In the genomic region with DNA sequence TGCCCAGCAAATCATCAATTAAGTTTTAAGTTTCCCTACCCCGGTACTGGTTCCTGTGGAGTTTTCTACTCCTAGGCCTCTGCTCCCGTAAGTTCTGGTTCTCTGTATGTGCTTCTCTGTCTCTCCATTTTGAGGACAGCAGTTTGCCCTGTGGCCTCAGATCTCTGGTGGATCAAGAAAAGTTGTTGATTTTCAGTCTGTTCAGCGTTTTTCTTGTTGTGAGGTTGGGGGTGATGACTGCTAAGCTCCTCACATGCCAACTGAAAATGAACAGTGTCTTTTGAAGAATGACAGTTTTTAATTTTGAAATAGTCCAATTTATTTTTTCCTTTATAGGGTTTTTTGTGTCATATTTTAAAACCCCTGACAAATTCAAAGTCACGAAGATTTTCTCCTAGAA, we compare ENCODE assay signal across 29 cellular contexts. TPM values are rescaled to one million over a fixed set of nuclear protein-coding genes. Genes with fewer than 3 reads are reported as not detected.
"Had no signal": no experiment of that assay in that cellular context is flagged by ENCODE, and none has a peak within 500 bp of the region (broad histone marks: within the 10 kb centered on the region; RNA-seq: fewer than 3 reads in every experiment).

No MANE protein-coding gene starts in this region.

- H3K27me3 Mint-ChIP-seq: dendritic cell treated with granulocyte-macrophage colony-stimulating factor and Interleukin-4, amounts not matched to agents 40 ng/mL and 50 ng/mL, for 4 days; memory B cell had no signal

- H2AFZ ChIP-seq: hepatocyte had no signal

- H3K9me3 ChIP-seq: breast epithelium, gastrocnemius medialis, pancreas, suprapubic skin, tibial artery, upper lobe of right lung had no signal

- H3K79me2 ChIP-seq: hepatocyte had no signal

- ATAC-seq: activated naive CD4-positive, alpha-beta T cell treated with anti-CD3 and anti-CD28 coated beads, Interleukin-2, amount 50 U/mL, for 72 hours; activated T-cell treated with anti-CD3 and anti-CD28 coated beads, Interleukin-2, amount 50 U/mL, for 72 hours; gastrocnemius medialis; left colon; natural killer cell; pancreas; psoas muscle; upper lobe of right lung had no signal

- H3K4me1 ChIP-seq: breast epithelium, gastrocnemius medialis, psoas muscle, suprapubic skin, upper lobe of right lung had no signal

- H3K36me3 ChIP-seq: breast epithelium, gastrocnemius medialis, pancreas, suprapubic skin, upper lobe of right lung had no signal

- H3K4me3 ChIP-seq: breast epithelium, gastrocnemius medialis, hepatocyte, pancreas, psoas muscle, smooth muscle cell, suprapubic skin, tibial artery, upper lobe of right lung had no signal

- H3K4me2 ChIP-seq: hepatocyte, smooth muscle cell had no signal

- H3K27me3 ChIP-seq: breast epithelium, gastrocnemius medialis, hepatocyte, pancreas, suprapubic skin, tibial artery, upper lobe of right lung had no signal

- H3K4me3 Mint-ChIP-seq: activated T-cell treated with anti-CD3 and anti-CD28 coated beads, Interleukin-2, amount 50 U/mL, for 72 hours; dendritic cell treated with granulocyte-macrophage colony-stimulating factor and Interleukin-4, amounts not matched to agents 40 ng/mL and 50 ng/mL, for 4 days; immature natural killer cell; memory B cell; natural killer cell; T-helper 2 cell treated with Interferon-gamma antibody and Interleukin-4, amounts not matched to agents 5 μg/mL and 100 μg/mL, for 36 hours had no signal

- H3K27ac ChIP-seq: breast epithelium, gastrocnemius medialis, hepatocyte, pancreas, psoas muscle, suprapubic skin, tibial artery, upper lobe of right lung had no signal

- H3K27ac Mint-ChIP-seq: activated naive CD4-positive, alpha-beta T cell treated with anti-CD3 and anti-CD28 coated beads, Interleukin-2, amount 50 U/mL, for 72 hours; activated T-cell treated with anti-CD3 and anti-CD28 coated beads, Interleukin-2, amount 50 U/mL, for 72 hours; dendritic cell treated with granulocyte-macrophage colony-stimulating factor and Interleukin-4, amounts not matched to agents 40 ng/mL and 50 ng/mL, for 4 days; memory B cell; natural killer cell; T-helper 2 cell treated with Interferon-gamma antibody and Interleukin-4, amounts not matched to agents 5 μg/mL and 100 μg/mL, for 36 hours had no signal

- DNase-seq: activated CD4-positive, alpha-beta T cell treated with anti-CD3 and anti-CD28 coated beads for 4 hours; activated CD4-positive, alpha-beta T cell treated with anti-CD3 and anti-CD28 coated beads, Interleukin-2, amount 50 U/mL, for 4 hours; activated CD4-positive, CD25-positive, alpha-beta regulatory T cell; activated naive CD4-positive, alpha-beta T cell; activated T-cell treated with anti-CD3 and anti-CD28 coated beads for 4 hours; activated T-cell treated with anti-CD3 and anti-CD28 coated beads, Interleukin-2, amount 50 U/mL, for 72 hours; central memory CD4-positive, alpha-beta T cell; effector CD4-positive, alpha-beta T cell; gastrocnemius medialis; immature natural killer cell; kidney; left colon; natural killer cell; nucleus accumbens; pancreas; psoas muscle; stimulated activated CD4-positive, alpha-beta T cell treated with anti-CD3 and anti-CD28 coated beads, Interleukin-1b, Interleukin-23, amount 100 ng/mL, for 48 hours; stimulated activated naive CD4-positive, alpha-beta T cell; T-helper 1 cell; tibial artery; upper lobe of right lung had no signal

- FAIRE-seq: kidney, pancreas had no signal

- H3K4me1 Mint-ChIP-seq: immature natural killer cell, natural killer cell had no signal

RNA-seq across cellular contexts. Expression of a gene that starts 31.7 kb away (rescaled TPM):
- total RNA-seq: activated naive CD4-positive, alpha-beta T cell treated with anti-CD3 and anti-CD28 coated beads, Interleukin-2, amount 50 U/mL, for 72 hours; breast epithelium; natural killer cell; upper lobe of right lung had no signal
